ENCODE assay signal across 8 cellular contexts in the genomic region with DNA sequence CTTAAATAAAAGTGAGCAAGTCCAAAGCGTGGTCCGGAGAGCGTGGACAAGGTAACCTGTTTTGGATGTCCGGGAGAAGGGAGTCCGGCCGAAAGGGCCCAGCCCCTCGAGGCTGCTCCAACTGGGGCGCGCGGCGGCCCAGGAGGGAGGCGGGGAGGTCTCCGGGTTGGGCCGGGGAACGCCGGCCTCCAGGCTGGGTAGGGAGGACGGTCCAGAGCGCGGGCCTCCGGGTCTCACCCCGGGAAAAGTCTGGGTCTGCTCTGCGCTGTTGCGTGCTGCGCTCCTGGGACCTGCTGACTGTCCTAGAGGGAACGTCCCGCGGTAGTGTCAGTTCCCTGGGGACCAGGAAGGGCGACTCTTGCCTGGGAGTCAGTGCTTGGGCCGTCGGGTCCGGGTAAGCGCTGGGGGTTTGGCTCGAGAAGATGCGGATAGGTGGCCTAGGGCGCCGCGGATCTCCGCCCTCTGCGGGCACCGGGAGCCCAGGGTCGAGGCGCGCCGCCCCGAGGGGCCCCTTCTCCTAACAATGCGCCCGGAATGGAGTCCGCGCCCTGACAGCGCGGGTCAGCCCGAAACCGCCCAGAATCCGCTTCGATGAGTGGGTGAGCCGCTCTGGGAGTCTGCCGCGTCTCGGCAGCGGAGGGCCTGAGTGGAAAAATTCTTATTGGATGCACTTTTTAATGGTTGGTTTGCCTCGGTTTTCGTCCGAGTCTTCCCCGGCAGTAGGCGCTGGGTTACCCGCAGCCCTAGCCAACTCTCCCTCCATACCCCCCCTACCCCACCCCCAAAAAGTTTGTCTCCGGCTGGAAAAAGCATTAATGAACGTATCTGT. TPM values are rescaled to one million over a fixed set of nuclear protein-coding genes. Genes with fewer than 3 reads are reported as not detected.
A peak's percentile ranks its signal among the peaks of the same experiment; 100 is the strongest.
DNase-seq lines count a peak whose midpoint lies in the region; ATAC-seq and TF ChIP-seq lines count a peak whose summit lies in the region.

No MANE protein-coding gene starts in this region.

- H3K4me3 ChIP-seq in SK-N-MC (peak overlapping the region; percentile 72), colonic mucosa (peak overlapping the region; percentile 47), mesenchymal stem cell (ENCODE audit: insufficient read depth in 1 of 2, low read depth in 1 of 2, low read length in 2 of 2) (peak overlapping the region; percentile 40 to 84), upper lobe of right lung (peak overlapping the region; percentile 62)

- no peak for TF ChIP-seq CTCF in colonic mucosa (IDR thresholded peaks at IDR 0.05)
- no peak for TF ChIP-seq CTCF in upper lobe of right lung (IDR thresholded peaks at IDR 0.05)

- peak overlapping the region; percentile 76 to 84 for H3K4ac ChIP-seq in mesenchymal stem cell (ENCODE audit: low read depth in 1 of 2, low read length in 2 of 2)

- no peak overlapping the region for H3K14ac ChIP-seq in mesenchymal stem cell (ENCODE audit: low read length in 2 of 2)

- H2BK5ac ChIP-seq in mesenchymal stem cell (ENCODE audit: low read depth, low read length, poor library complexity, severe bottlenecking): no peak overlapping the region

- H2BK120ac ChIP-seq in mesenchymal stem cell (ENCODE audit: low read depth, low read length): peak overlapping the region; percentile 91

- H3K4me2 ChIP-seq in mesenchymal stem cell (ENCODE audit: low read length, poor library complexity, severe bottlenecking): peak overlapping the region; percentile 94

- H4K91ac ChIP-seq in mesenchymal stem cell (ENCODE audit: low read length): peak overlapping the region; percentile 84

- no peaks in the 10 kb centered on the region for H3K79me1 ChIP-seq in mesenchymal stem cell (replicated peaks; ENCODE audit: low read length, poor library complexity, severe bottlenecking)

- H3K27ac ChIP-seq in SK-N-MC: no peak overlapping the region
- H3K27ac ChIP-seq in colonic mucosa: peak overlapping the region; percentile 80
- no peak overlapping the region for H3K27ac ChIP-seq in mesenchymal stem cell (ENCODE audit: low read length, poor library complexity, severe bottlenecking)
- H3K27ac ChIP-seq in upper lobe of right lung: peak overlapping the region; percentile 94

- peak; percentile 22 to 38 for DNase-seq in activated CD4-positive, alpha-beta T cell treated with anti-CD3 and anti-CD28 coated beads for 4 hours
- DNase-seq in activated CD4-positive, alpha-beta T cell treated with anti-CD3 and anti-CD28 coated beads, Interleukin-2, amount 50 U/mL, for 4 hours: no peak
- DNase-seq in SK-N-MC (ENCODE audit: low read depth, low spot score): no peak
- DNase-seq in colonic mucosa: no peak
- DNase-seq in mesenchymal stem cell: peak; percentile 80
- DNase-seq in upper lobe of right lung: peak; percentile 73
- DNase-seq in NCI-H446 (lab: John Stamatoyannopoulos, UW): no peak
- no peak for DNase-seq in 8988T

- 1% methylated on average over 57 of the region's 68 CpGs for WGBS in mesenchymal stem cell

- H3K4me1 ChIP-seq in colonic mucosa: no peaks in the 10 kb centered on the region
- peaks cover 20% of the 10 kb centered on the region for H3K4me1 ChIP-seq in mesenchymal stem cell (ENCODE audit: control insufficient read depth, insufficient read depth, low read depth, low read length)
- peaks cover 43% of the 10 kb centered on the region for H3K4me1 ChIP-seq in upper lobe of right lung

- H2BK12ac ChIP-seq in mesenchymal stem cell (ENCODE audit: low read length in 2 of 2): peak overlapping the region; percentile 63 to 84

- no peaks in the 10 kb centered on the region for H3K9me3 ChIP-seq in SK-N-MC (ENCODE audit: low read depth, low read length)
- H3K9me3 ChIP-seq in colonic mucosa: no peaks in the 10 kb centered on the region
- H3K9me3 ChIP-seq in mesenchymal stem cell (ENCODE audit: control insufficient read depth, low read length): no peaks in the 10 kb centered on the region
- H3K9me3 ChIP-seq in upper lobe of right lung: no peaks in the 10 kb centered on the region

- peak overlapping the region; percentile 67 to 92 for H3K18ac ChIP-seq in mesenchymal stem cell (ENCODE audit: low read depth in 1 of 2, low read length in 2 of 2)

- H2AFZ ChIP-seq in mesenchymal stem cell (ENCODE audit: low read depth, low read length): peak overlapping the region; percentile 32

- intact Hi-C loops in colonic mucosa (cut with DNase I) (no loop called here), upper lobe of right lung (cut with DNase I) (no loop called here)

- H2AK5ac ChIP-seq in mesenchymal stem cell (ENCODE audit: low read length, severe bottlenecking): no peak overlapping the region

- H3K9ac ChIP-seq in SK-N-MC (ENCODE audit: insufficient read length) (no peak overlapping the region), colonic mucosa (ENCODE audit: low read depth in 2 of 2, low read length in 2 of 2) (peak overlapping the region; percentile 63 to 78), mesenchymal stem cell (ENCODE audit: low read length) (peak overlapping the region; percentile 84)

- H4K8ac ChIP-seq in mesenchymal stem cell (ENCODE audit: low read length): peak overlapping the region; percentile 58

- H3K23ac ChIP-seq in mesenchymal stem cell (ENCODE audit: low read length in 2 of 2): peak overlapping the region in 1 of 2 experiments; percentile 16

- H3K36me3 ChIP-seq in SK-N-MC (ENCODE audit: insufficient read depth, low read length) (no peaks in the 10 kb centered on the region), colonic mucosa (no peaks in the 10 kb centered on the region), mesenchymal stem cell (ENCODE audit: control insufficient read depth in 1 of 2, insufficient read depth in 2 of 2, low read depth in 1 of 2, low read length in 2 of 2) (no peaks in the 10 kb centered on the region), upper lobe of right lung (no peaks in the 10 kb centered on the region)

- peak; percentile 7 for ATAC-seq in upper lobe of right lung

- H2BK15ac ChIP-seq in mesenchymal stem cell (ENCODE audit: low read depth, poor library complexity, severe bottlenecking): peak overlapping the region; percentile 88

- H3K27me3 ChIP-seq in colonic mucosa: peaks cover 68% of the 10 kb centered on the region
- H3K27me3 ChIP-seq in mesenchymal stem cell (ENCODE audit: control insufficient read depth in 1 of 2, insufficient read depth in 1 of 2, low read length in 2 of 2): peaks cover 40 to 54% of the 10 kb centered on the region in 2 experiments
- H3K27me3 ChIP-seq in upper lobe of right lung: peaks cover 16% of the 10 kb centered on the region

RNA-seq across cellular contexts. Expression of a gene that starts 0.9 kb away (rescaled TPM):
- total RNA-seq in colonic mucosa (1 to 10 TPM; 5.3 to 6.6 TPM), upper lobe of right lung (69.7 TPM)
- polyA plus RNA-seq in mesenchymal stem cell (2013, experiment 1 of 2): 12.2 TPM
- polyA plus RNA-seq in mesenchymal stem cell (2013, experiment 2 of 2): 12.6 TPM

Comparison
In these comparisons a context has a peak if more than half of its experiments do, and no peak if none do; other contexts are left out.
1. DNase-seq: peak in activated CD4-positive, alpha-beta T cell treated with anti-CD3 and anti-CD28 coated beads for 4 hours (2 of 2), mesenchymal stem cell (single experiment) and upper lobe of right lung (single experiment); none in activated CD4-positive, alpha-beta T cell treated with anti-CD3 and anti-CD28 coated beads, Interleukin-2, amount 50 U/mL, for 4 hours (0 of 2), SK-N-MC (single experiment), colonic mucosa (single experiment), NCI-H446 (0 of 2) and 8988T (single experiment).
2. H3K27ac ChIP-seq: peak in colonic mucosa (single experiment) and upper lobe of right lung (single experiment); none in SK-N-MC (single experiment) and mesenchymal stem cell (single experiment).
3. Peak in every context shown above with its lines, with median percentiles within 50 percentile points of each other: H3K4me3 ChIP-seq.